8 cellular contexts compared by ENCODE assay signal in genomic region chr16:75566889-75567255, GRCh38. TPM values are rescaled to one million over a fixed set of nuclear protein-coding genes. Genes with fewer than 3 reads are reported as not detected.
A peak's percentile ranks its signal among the peaks of the same experiment; 100 is the strongest.
DNase-seq lines count a peak whose midpoint lies in the region; ATAC-seq, FAIRE-seq and TF ChIP-seq lines count a peak whose summit lies in the region.

No MANE protein-coding gene starts in this region.

- H3K9me2 ChIP-seq in OCI-LY7 (ENCODE audit: insufficient read depth, low read length) = no peaks in the 10 kb centered on the region

- DNase-seq in AG04449 (ENCODE audit: low read depth, low spot score) = no peak
- DNase-seq in OCI-LY7 (ENCODE audit: low spot score) = no peak
- DNase-seq in bronchial epithelial cell (ENCODE audit: low read depth) = no peak
- no peak for DNase-seq in lower leg skin (ENCODE audit: low spot score in 2 of 2)
- peak; percentile 13 to 23 for DNase-seq in thyroid gland
- DNase-seq in NCI-H1092 treated with DMSO at 0.1 percent for 48 hours (lab: John Stamatoyannopoulos, UW) = no peak
- no peak for DNase-seq in DMS79 (lab: John Stamatoyannopoulos, UW)

- 2 to 5% methylated on average over 10 to 17 of the region's 17 CpGs for WGBS in lower leg skin, 2 donors
- 8 to 10% methylated on average over 2 to 10 of the region's 17 CpGs for WGBS in thyroid gland, 2 donors

- no peak for TF ChIP-seq POLR2A in lower leg skin (IDR thresholded peaks at IDR 0.05)
- TF ChIP-seq POLR2A in thyroid gland (IDR thresholded peaks at IDR 0.05) = no peak

- peak; percentile 1 for ATAC-seq in GM21360 (IDR thresholded peaks at IDR 0.05; ENCODE audit: unreplicated experiment)

- H3K27ac ChIP-seq in OCI-LY7 (ENCODE audit: low read depth, low read length, poor library complexity, severe bottlenecking) (no peak overlapping the region), thyroid gland (peak overlapping the region in 2 of 3 donors; percentile 61 to 64)

- intact Hi-C loops in OCI-LY7 (cut with micrococcal nuclease; ENCODE audit: unreplicated experiment) = loop anchor here (1.0 to 2.0 kb wide), 3 partner anchors 11 to 134 kb away; partner anchors contain the start of genes CFDP1, TMEM170A and TMEM231
- intact Hi-C loops in lower leg skin (cut with DNase I; ENCODE audit: low total_unique reads) = no loop called here
- intact Hi-C loops in thyroid gland (cut with DNase I) = loop anchor here (10.0 kb wide), 1 partner anchor 52 kb away; no protein-coding TSS in a partner anchor

- POLR2A ChIA-PET in AG04449 (lab: Yijun Ruan, JAX) (no interaction called here), OCI-LY7 (lab: Charles Lee) (interaction anchor here (1.3 to 5.1 kb wide), 5 partner anchors 9 to 81 kb away, joined by 3 to 35 read pairs (median 15); partner anchors contain the start of genes ADAT1, KARS1, TERF2IP and TMEM231)

- no peaks in the 10 kb centered on the region for H3K9me3 ChIP-seq in OCI-LY7 (ENCODE audit: low read length)
- no peaks in the 10 kb centered on the region for H3K9me3 ChIP-seq in thyroid gland

- BruUV-seq in OCI-LY7 (replicated peaks; lab: Mats Ljungman, UMichigan) = no TSS peak

- H4K20me1 ChIP-seq in OCI-LY7 (ENCODE audit: insufficient read depth, low read length) = peaks cover 11% of the 10 kb centered on the region; the same call in 1 of the 2 replicates

- CTCF ChIA-PET in AG04449 (lab: Yijun Ruan, JAX) (interaction anchor here (0.7 to 4.8 kb wide), 7 partner anchors 9 to 103 kb away, joined by 3 to 20 read pairs (median 4); partner anchors contain the start of genes TMEM170A and TMEM231), OCI-LY7 (lab: Charles Lee; ENCODE audit: unreplicated experiment) (no interaction called here)

- H2AFZ ChIP-seq in OCI-LY7 (ENCODE audit: low read length) = no peak overlapping the region; the same call in 1 of the 2 replicates

- peaks cover 40% of the 10 kb centered on the region for H3K36me3 ChIP-seq in OCI-LY7 (ENCODE audit: insufficient read depth, low read length)
- H3K36me3 ChIP-seq in bronchial epithelial cell (ENCODE audit: control insufficient read depth, insufficient read depth, low read length) = peaks cover 6% of the 10 kb centered on the region
- H3K36me3 ChIP-seq in thyroid gland = peaks cover 22 to 23% of the 10 kb centered on the region in 2 donors

- H3K4me2 ChIP-seq in OCI-LY7 (ENCODE audit: low read length) = peak overlapping the region; percentile 99

- no peak for FAIRE-seq in bronchial epithelial cell (lab: Jason Lieb, UNC)

- TF ChIP-seq CTCF in AG04449 (IDR thresholded peaks at IDR 0.05; ENCODE audit: insufficient read depth, low read length, missing control alignments) = no peak
- no peak for TF ChIP-seq CTCF in OCI-LY7 (conservative IDR thresholded peaks at IDR 0.05; ENCODE audit: low read length)
- TF ChIP-seq CTCF in bronchial epithelial cell (IDR thresholded peaks at IDR 0.05; ENCODE audit: insufficient read depth, low read length, severe bottlenecking) = no peak
- TF ChIP-seq CTCF in lower leg skin (IDR thresholded peaks at IDR 0.05) = no peak
- TF ChIP-seq CTCF in thyroid gland (IDR thresholded peaks at IDR 0.05) = no peak

- H3K27me3 ChIP-seq in bronchial epithelial cell (ENCODE audit: control insufficient read depth, insufficient read depth, low read length) = no peaks in the 10 kb centered on the region
- no peaks in the 10 kb centered on the region for H3K27me3 ChIP-seq in thyroid gland

- peaks cover 59% of the 10 kb centered on the region for H3K4me1 ChIP-seq in OCI-LY7 (ENCODE audit: insufficient read depth, low read length, poor library complexity, severe bottlenecking)
- H3K4me1 ChIP-seq in thyroid gland = peaks cover 15 to 21% of the 10 kb centered on the region in 2 donors

- peaks cover 16% of the 10 kb centered on the region for H3K79me2 ChIP-seq in OCI-LY7 (ENCODE audit: insufficient read depth, low read depth, low read length)

- peak overlapping the region; percentile 84 for H3K4me3 ChIP-seq in AG04449 (ENCODE audit: low read depth, low read length)
- peak overlapping the region; percentile 96 for H3K4me3 ChIP-seq in OCI-LY7 (ENCODE audit: low read depth, low read length, poor library complexity, severe bottlenecking)
- H3K4me3 ChIP-seq in bronchial epithelial cell (ENCODE audit: low read depth, low read length) = peak overlapping the region; percentile 84
- H3K4me3 ChIP-seq in lower leg skin (ENCODE audit: low read depth, poor library complexity, severe bottlenecking) = peak overlapping the region; percentile 97
- H3K4me3 ChIP-seq in thyroid gland (replicated peaks in 1 of 3) = peak overlapping the region; percentile 62 to 90 (median 77)

RNA-seq across cellular contexts. Expression of gene GABARAPL2, which starts 0.7 kb away (rescaled TPM):
- 37.0 and 57.7 TPM in 2 replicates for total RNA-seq in OCI-LY7 (2014; rRNA removed; shearing (Covaris generic))
- 91.6 and 93.5 TPM in 2 replicates for total RNA-seq in OCI-LY7 (2022)
- 27.6 and 32.0 TPM in 2 replicates for total RNA-seq in bronchial epithelial cell
- 100 to 1,000 TPM; 119 to 176 (median 149) TPM for total RNA-seq in lower leg skin
- total RNA-seq in thyroid gland = 100 to 1,000 TPM in 2 of 4 donors, 10 to 100 TPM in 2; 75.3 to 223 (median 122) TPM

RNA-seq across cellular contexts. Expression of gene TMEM231, which starts 10.8 kb away (rescaled TPM):
- total RNA-seq in OCI-LY7 (2014; rRNA removed; shearing (Covaris generic)) = 5.6 and 6.9 TPM in 2 replicates
- total RNA-seq in OCI-LY7 (2022) (6.6 and 10.0 TPM in 2 replicates), bronchial epithelial cell (5.2 and 9.7 TPM in 2 replicates), lower leg skin (10 to 100 TPM in 1 of 4 donors, 1 to 10 TPM in 3; 2.6 to 12.8 (median 6.7) TPM), thyroid gland (10 to 100 TPM in 2 of 4 donors, 1 to 10 TPM in 2; 3.6 to 22.2 (median 10.9) TPM)

RNA-seq across cellular contexts. Expression of gene CHST5, which starts 31.0 kb away (rescaled TPM):
- 0.19 and 0.54 TPM in 2 replicates for total RNA-seq in OCI-LY7 (2014; rRNA removed; shearing (Covaris generic))
- 0.10 and 0.89 TPM in 2 replicates for total RNA-seq in OCI-LY7 (2022)
- total RNA-seq in bronchial epithelial cell = not detected in 2 replicates
- total RNA-seq in lower leg skin = under 1 TPM in 1 of 4 donors, not detected in 3; 0.83 TPM
- total RNA-seq in thyroid gland = under 1 TPM in 1 of 4 donors, not detected in 3; 0.50 TPM

RNA-seq across cellular contexts. Expression of gene ADAT1, which starts 56.2 kb away (rescaled TPM):
- total RNA-seq in OCI-LY7 (2014; rRNA removed; shearing (Covaris generic)) = 46.8 and 53.4 TPM in 2 replicates
- 85.7 and 91.7 TPM in 2 replicates for total RNA-seq in OCI-LY7 (2022)
- 55.4 and 67.9 TPM in 2 replicates for total RNA-seq in bronchial epithelial cell
- total RNA-seq in lower leg skin = 10 to 100 TPM; 36.5 to 48.9 (median 42.1) TPM
- total RNA-seq in thyroid gland = 10 to 100 TPM; 36.8 to 72.3 (median 50.7) TPM

Comparison
In these comparisons a context has a peak if more than half of its experiments do, and no peak if none do; other contexts are left out.
1. DNase-seq: peak in thyroid gland (2 of 2); none in AG04449 (single experiment), OCI-LY7 (single experiment), bronchial epithelial cell (single experiment), lower leg skin (0 of 2), NCI-H1092 treated with DMSO at 0.1 percent for 48 hours (single experiment) and DMS79 (single experiment).
2. Peak in every context shown above with its lines, with median percentiles within 50 percentile points of each other: H3K4me3 ChIP-seq.